In genomic region chr3:106345353-106346027, GRCh38 we compare ENCODE assay signal across 12 cellular contexts.
DNase-seq lines count a peak whose midpoint lies in the region; ATAC-seq and TF ChIP-seq lines count a peak whose summit lies in the region.
"Had no signal": no experiment of that assay in that cellular context is flagged by ENCODE, and none has a peak within 500 bp of the region (broad histone marks: within the 10 kb centered on the region; RNA-seq: fewer than 3 reads in every experiment).

No MANE protein-coding gene starts in this region.

- H3K4me1 ChIP-seq in sigmoid colon = peaks cover 0 to 36% (median 25%) of the 10 kb centered on the region in 4 donors
- H3K4me1 ChIP-seq: thyroid gland had no signal

- H3K4me1 Mint-ChIP-seq in type B pancreatic cell (ENCODE audit: unreplicated experiment) = peaks cover 14% of the 10 kb centered on the region

- DNase-seq in GM04504 (ENCODE audit: low read depth) (peak; percentile 92), NCI-H524 (lab: John Stamatoyannopoulos, UW) (peak; percentile 93 to 100), epithelial cell of proximal tubule (ENCODE audit: low read depth) (peak; percentile 100), sigmoid colon (no peak), GM10266 (ENCODE audit: extremely low spot score) (no peak), type B pancreatic cell (ENCODE audit: extremely low spot score, unreplicated experiment) (no peak)
- DNase-seq in activated naive CD4-positive, alpha-beta T cell treated with anti-CD3 and anti-CD28 coated beads, Interleukin-2, amount 50 U/mL, for 16 hours = no peak
- DNase-seq: activated CD8-positive, alpha-beta memory T cell treated with anti-CD3 and anti-CD28 coated beads, Interleukin-2, amount 50 U/mL, for 48 hours; NK-92 treated with Interleukin-12 subunit alpha and Interleukin-12 subunit beta, amount 100 ng/mL, for 24 hours had no signal

- 71 to 73% methylated on average over 5 of the region's 5 CpGs for WGBS in sigmoid colon, 2 donors

- TF ChIP-seq POLR2A in sigmoid colon (IDR thresholded peaks at IDR 0.05) = no peak

- ATAC-seq in GM18870 (IDR thresholded peaks at IDR 0.05; ENCODE audit: unreplicated experiment) = no peak

- TF ChIP-seq EP300 in sigmoid colon (IDR thresholded peaks at IDR 0.05) = peak in 3 of 4 donors; percentile 15 to 56 (median 35)

- H3K27me3 ChIP-seq in sigmoid colon = no peaks in the 10 kb centered on the region
- H3K27me3 ChIP-seq: right atrium auricular region, thyroid gland had no signal

- H3K4me3 Mint-ChIP-seq in type B pancreatic cell = no peak overlapping the region

- H3K27me3 Mint-ChIP-seq in type B pancreatic cell = peaks cover 9% of the 10 kb centered on the region

- H3K36me3 ChIP-seq in sigmoid colon = no peaks in the 10 kb centered on the region
- H3K36me3 ChIP-seq: right atrium auricular region, thyroid gland had no signal

- intact Hi-C loops in sigmoid colon (cut with DNase I) = loop anchor here (5.0 kb wide), 1 partner anchor 478 kb away; the partner anchor contains the start of gene CBLB

- no peak for TF ChIP-seq CTCF in epithelial cell of proximal tubule (conservative IDR thresholded peaks at IDR 0.05; ENCODE audit: low read depth, low read length)
- TF ChIP-seq CTCF in sigmoid colon (IDR thresholded peaks at IDR 0.05) = no peak
- TF ChIP-seq CTCF in GM10266 (IDR thresholded peaks at IDR 0.05; ENCODE audit: control insufficient read depth, insufficient read depth, low read depth, missing control alignments) = no peak
- no peak for TF ChIP-seq CTCF in type B pancreatic cell (conservative IDR thresholded peaks at IDR 0.05)

- no peak overlapping the region for H3K27ac Mint-ChIP-seq in type B pancreatic cell

- H3K4me3 ChIP-seq in epithelial cell of proximal tubule (ENCODE audit: low read depth, low read length) (no peak overlapping the region), sigmoid colon (no peak overlapping the region)
- H3K4me3 ChIP-seq: right atrium auricular region, thyroid gland had no signal

- peak overlapping the region in 3 of 4 donors; percentile 39 to 63 (median 53) for H3K27ac ChIP-seq in sigmoid colon
- H3K27ac ChIP-seq: thyroid gland had no signal

- no peaks in the 10 kb centered on the region for H3K9me3 ChIP-seq in sigmoid colon
- H3K9me3 ChIP-seq: right atrium auricular region, thyroid gland had no signal

- H3K36me3 Mint-ChIP-seq in type B pancreatic cell = no peaks in the 10 kb centered on the region

- peaks cover 10% of the 10 kb centered on the region for H3K9me3 Mint-ChIP-seq in type B pancreatic cell

Comparison
In these comparisons a context has a peak if more than half of its experiments do, and no peak if none do; other contexts are left out.
1. DNase-seq: peak in GM04504 (single experiment), NCI-H524 (2 of 2) and epithelial cell of proximal tubule (single experiment); none in sigmoid colon (single experiment), activated naive CD4-positive, alpha-beta T cell treated with anti-CD3 and anti-CD28 coated beads, Interleukin-2, amount 50 U/mL, for 16 hours (single experiment), GM10266 (single experiment) and type B pancreatic cell (single experiment).